ENCODE assay signal across 19 cellular contexts in genomic region chr11:129230006-129230405, GRCh38. TPM values are rescaled to one million over a fixed set of nuclear protein-coding genes. Genes with fewer than 3 reads are reported as not detected.
DNase-seq lines count a peak whose midpoint lies in the region; ATAC-seq and TF ChIP-seq lines count a peak whose summit lies in the region.
"Had no signal": no experiment of that assay in that cellular context is flagged by ENCODE, and none has a peak within 500 bp of the region (broad histone marks: within the 10 kb centered on the region; RNA-seq: fewer than 3 reads in every experiment).

No MANE protein-coding gene starts in this region.

- no peak overlapping the region for H3K4me3 ChIP-seq in RWPE2 (ENCODE audit: severe bottlenecking)
- no peak overlapping the region for H3K4me3 ChIP-seq in fibroblast of pulmonary artery (replicated peaks; ENCODE audit: low read depth, low read length)
- H3K4me3 ChIP-seq: GM23338, lung, ovary had no signal

- peak; percentile 43 to 51 for DNase-seq in NCI-H526 (lab: John Stamatoyannopoulos, UW)
- no peak for DNase-seq in NCI-H526 treated with DMSO at 0.1 percent for 48 hours (lab: John Stamatoyannopoulos, UW)
- no peak for DNase-seq in RWPE2 (ENCODE audit: low spot score)
- DNase-seq in fibroblast of pulmonary artery (ENCODE audit: low read depth) = peak; percentile 49
- peak; percentile 15 for DNase-seq in renal cortical epithelial cell (ENCODE audit: low read depth)
- no peak for DNase-seq in stimulated activated CD4-positive, alpha-beta T cell treated with anti-CD3 and anti-CD28 coated beads, Interleukin-1b, Interleukin-23, amount 100 ng/mL, for 48 hours
- no peak for DNase-seq in OCI-M2 (lab: John Stamatoyannopoulos, UW; ENCODE audit: unreplicated experiment)
- DNase-seq in NCI-H146 treated with DMSO at 0.1 percent for 48 hours (lab: John Stamatoyannopoulos, UW; ENCODE audit: unreplicated experiment) = no peak
- DNase-seq: activated CD4-positive, CD25-positive, alpha-beta regulatory T cell treated with anti-CD3 and anti-CD28 coated beads, Interleukin-2, amount 50 U/mL, for 72 hours; activated T-cell treated with anti-CD3 and anti-CD28 coated beads, Interleukin-2, amount 50 U/mL, for 48 hours; amygdala; DMS79 treated with DMSO at 0.1 percent for 48 hours; effector CD8-positive, alpha-beta T cell; hippocampal formation; NCI-H1694 treated with DMSO at 0.1 percent for 48 hours; ovary; T-cell had no signal

- TF ChIP-seq CTCF in RWPE2 (IDR thresholded peaks at IDR 0.05; ENCODE audit: poor library complexity, severe bottlenecking) (peak; percentile 29), fibroblast of pulmonary artery (IDR thresholded peaks at IDR 0.05; ENCODE audit: low read length, missing control alignments) (no peak)

- ATAC-seq in RWPE2 (ENCODE audit: low read depth) = no peak
- ATAC-seq: GM23338, T-cell had no signal

- no peaks in the 10 kb centered on the region for H3K27me3 ChIP-seq in RWPE2 (ENCODE audit: insufficient read depth, poor library complexity, severe bottlenecking)
- H3K27me3 ChIP-seq: ovary had no signal

- peaks cover 13% of the 10 kb centered on the region for H3K9me3 ChIP-seq in RWPE2 (ENCODE audit: severe bottlenecking)
- H3K9me3 ChIP-seq: ovary had no signal

- H3K36me3 ChIP-seq in RWPE2 (ENCODE audit: low read depth) = peaks cover 4% of the 10 kb centered on the region
- H3K36me3 ChIP-seq: ovary had no signal

- H3K4me1 ChIP-seq in RWPE2 (ENCODE audit: insufficient read depth, poor library complexity, severe bottlenecking) = no peaks in the 10 kb centered on the region

- no peak overlapping the region for H3K27ac ChIP-seq in RWPE2 (ENCODE audit: poor library complexity, severe bottlenecking)
- H3K27ac ChIP-seq: ovary had no signal

RNA-seq across cellular contexts. Expression of gene ARHGAP32, which starts 37.9 kb away (rescaled TPM):
- 10.9 and 18.9 TPM in 2 replicates for total RNA-seq in renal cortical epithelial cell

Comparison
In these comparisons a context has a peak if more than half of its experiments do, and no peak if none do; other contexts are left out.
1. DNase-seq: peak in NCI-H526 (2 of 2), fibroblast of pulmonary artery (single experiment) and renal cortical epithelial cell (single experiment); none in NCI-H526 treated with DMSO at 0.1 percent for 48 hours (single experiment), RWPE2 (single experiment), stimulated activated CD4-positive, alpha-beta T cell treated with anti-CD3 and anti-CD28 coated beads, Interleukin-1b, Interleukin-23, amount 100 ng/mL, for 48 hours (single experiment), OCI-M2 (single experiment) and NCI-H146 treated with DMSO at 0.1 percent for 48 hours (single experiment).